23 cellular contexts compared by ENCODE assay signal in the genomic region with DNA sequence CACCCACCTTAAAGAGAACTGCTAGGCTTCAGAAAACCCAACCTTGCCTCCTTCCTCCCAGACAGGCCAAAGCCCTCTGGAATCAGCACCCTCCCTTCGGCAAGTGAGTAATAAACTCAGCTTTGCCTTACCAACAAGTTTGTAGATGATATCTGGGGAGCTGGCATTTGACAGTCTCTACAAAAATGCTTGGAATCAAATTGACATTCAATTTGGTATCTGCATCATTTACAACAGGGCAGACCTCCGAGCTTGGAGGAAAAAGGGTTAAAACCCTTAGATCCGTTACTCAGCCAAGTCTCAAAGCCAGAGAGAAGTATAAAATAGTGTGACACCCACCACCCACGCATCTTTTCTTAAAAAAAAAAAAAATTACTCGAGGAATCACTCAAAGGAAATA.
DNase-seq lines count a peak whose midpoint lies in the region; ATAC-seq and TF ChIP-seq lines count a peak whose summit lies in the region.
"Had no signal": no experiment of that assay in that cellular context is flagged by ENCODE, and none has a peak within 500 bp of the region (broad histone marks: within the 10 kb centered on the region; RNA-seq: fewer than 3 reads in every experiment).

No MANE protein-coding gene starts in this region.

- no peak overlapping the region for H3K4me3 Mint-ChIP-seq in MCF 10A (ENCODE audit: unreplicated experiment)

- no peak overlapping the region for H3K4me3 ChIP-seq in smooth muscle cell
- H3K4me3 ChIP-seq in tibial nerve, result no peak overlapping the region
- H3K4me3 ChIP-seq: heart left ventricle, skin epidermis, suprapubic skin had no signal

- H3K27me3 ChIP-seq in smooth muscle cell (ENCODE audit: low read depth) (no peaks in the 10 kb centered on the region), tibial nerve (no peaks in the 10 kb centered on the region)
- H3K27me3 ChIP-seq: heart left ventricle, suprapubic skin had no signal

- no TSS peak for BruUV-seq in MCF 10A (replicated peaks; lab: Mats Ljungman, UMichigan)

- ATAC-seq in HG02970 (IDR thresholded peaks at IDR 0.05; ENCODE audit: low FRiP score, unreplicated experiment) (no peak), GM18873 (IDR thresholded peaks at IDR 0.05; ENCODE audit: low FRiP score, unreplicated experiment) (no peak)
- ATAC-seq: activated CD4-positive, CD25-positive, alpha-beta regulatory T cell treated with anti-CD3 and anti-CD28 coated beads, Interleukin-2, amount 50 U/mL, for 24 hours; HCT116; heart left ventricle; naive thymus-derived CD4-positive, alpha-beta T cell had no signal

- POLR2A ChIA-PET in MCF 10A (lab: Yijun Ruan, JAX), result interaction anchor here (0.7 kb wide), 1 partner anchor 8 kb away, joined by 4 read pairs; no protein-coding TSS in a partner anchor

- H3K27ac ChIP-seq in smooth muscle cell (ENCODE audit: low read depth), result peak overlapping the region; percentile 75
- no peak overlapping the region for H3K27ac ChIP-seq in tibial nerve
- H3K27ac ChIP-seq: heart left ventricle, KMS-11, skin epidermis, suprapubic skin had no signal

- peaks cover 61% of the 10 kb centered on the region for H3K79me2 ChIP-seq in smooth muscle cell (ENCODE audit: low read depth)

- no peaks in the 10 kb centered on the region for H3K36me3 Mint-ChIP-seq in MCF 10A (ENCODE audit: insufficient read depth, unreplicated experiment)

- intact Hi-C loops in MCF 10A (cut with micrococcal nuclease), result no loop called here

- no peak overlapping the region for H2AFZ ChIP-seq in smooth muscle cell (ENCODE audit: low read depth)

- WGBS in smooth muscle cell (ENCODE audit: low lambda C conversion rate), result 30% methylated on average over 5 of the region's 5 CpGs
- 31 to 36% methylated on average over 5 of the region's 5 CpGs for WGBS in tibial nerve, 2 donors

- no peak overlapping the region for H3K27ac Mint-ChIP-seq in MCF 10A (ENCODE audit: low read depth, unreplicated experiment)

- no peak overlapping the region for H3K9ac ChIP-seq in smooth muscle cell (ENCODE audit: low read depth)
- H3K9ac ChIP-seq: KMS-11 had no signal

- no peaks in the 10 kb centered on the region for H3K36me3 ChIP-seq in smooth muscle cell (ENCODE audit: low read depth)
- no peaks in the 10 kb centered on the region for H3K36me3 ChIP-seq in tibial nerve
- H3K36me3 ChIP-seq: heart left ventricle, suprapubic skin had no signal

- TF ChIP-seq EP300 in tibial nerve (IDR thresholded peaks at IDR 0.05), result no peak

- TF ChIP-seq POLR2A in tibial nerve (IDR thresholded peaks at IDR 0.05), result no peak

- no peaks in the 10 kb centered on the region for H3K27me3 Mint-ChIP-seq in MCF 10A (ENCODE audit: insufficient read depth, unreplicated experiment)
- H3K27me3 Mint-ChIP-seq: naive thymus-derived CD4-positive, alpha-beta T cell had no signal

- CTCF ChIA-PET in MCF 10A (lab: Yijun Ruan, JAX), result no interaction called here

- DNase-seq in T47D (ENCODE audit: low read depth in 1 of 2, low spot score in 1 of 2) (peak; percentile 33 to 60), MCF 10A (ENCODE audit: unreplicated experiment) (no peak), LHCN-M2 (ENCODE audit: low read depth) (peak; percentile 39), amniotic stem cell (lab: John Stamatoyannopoulos, UW) (peak; percentile 62), smooth muscle cell (lab: John Stamatoyannopoulos, UW; ENCODE audit: unreplicated experiment) (no peak), tibial nerve (ENCODE audit: low spot score in 2 of 2) (no peak)
- DNase-seq: activated CD8-positive, alpha-beta memory T cell treated with anti-CD3 and anti-CD28 coated beads, Interleukin-2, amount 50 U/mL, for 48 hours; cerebellar nuclear complex; COR-L47; heart left ventricle; naive thymus-derived CD4-positive, alpha-beta T cell; NCI-H1105; NCI-H2081 treated with DMSO at 0.1 percent for 48 hours; NCI-H524; SHP77 treated with DMSO at 0.1 percent for 48 hours; stimulated activated CD4-positive, alpha-beta T cell treated with anti-CD3 and anti-CD28 coated beads, Interleukin-4, amount 100 ng/mL, for 1 hour had no signal

- no peaks in the 10 kb centered on the region for H3K9me3 Mint-ChIP-seq in MCF 10A (ENCODE audit: unreplicated experiment)

- peaks cover 3% of the 10 kb centered on the region for H3F3A ChIP-seq in smooth muscle cell (ENCODE audit: low read depth)

- H3K4me2 ChIP-seq in smooth muscle cell, result peak overlapping the region; percentile 58
- H3K4me2 ChIP-seq: KMS-11 had no signal

- H3K9me3 ChIP-seq in smooth muscle cell (replicated peaks; ENCODE audit: low read depth) (no peaks in the 10 kb centered on the region), tibial nerve (no peaks in the 10 kb centered on the region)
- H3K9me3 ChIP-seq: heart left ventricle, suprapubic skin had no signal

- no peak for TF ChIP-seq CTCF in MCF 10A (IDR thresholded peaks at IDR 0.05; ENCODE audit: unreplicated experiment)
- no peak for TF ChIP-seq CTCF in smooth muscle cell (IDR thresholded peaks at IDR 0.05; ENCODE audit: borderline replicate concordance, insufficient read depth, poor library complexity, severe bottlenecking)
- no peak for TF ChIP-seq CTCF in tibial nerve (IDR thresholded peaks at IDR 0.05)

- in situ Hi-C loops in T47D (cut with HindIII; ENCODE audit: low pct_unique_long_range_greater_than_20kb, low sequenced_read_pairs), result no loop called here

- H3K4me1 ChIP-seq in smooth muscle cell (ENCODE audit: low read depth), result peaks cover 11% of the 10 kb centered on the region
- no peaks in the 10 kb centered on the region for H3K4me1 ChIP-seq in tibial nerve

- peaks cover 8% of the 10 kb centered on the region for H3K4me1 Mint-ChIP-seq in MCF 10A (ENCODE audit: insufficient read depth, unreplicated experiment)

- no peaks in the 10 kb centered on the region for H4K20me1 ChIP-seq in smooth muscle cell (ENCODE audit: low read depth)

Comparison
In these comparisons a context has a peak if more than half of its experiments do, and no peak if none do; other contexts are left out.
1. DNase-seq: peak in T47D (2 of 2), LHCN-M2 (single experiment) and amniotic stem cell (single experiment); none in MCF 10A (single experiment), smooth muscle cell (single experiment) and tibial nerve (0 of 2).